In genomic region chr11:61152816-61153592, GRCh38 we compare ENCODE assay signal across 9 cellular contexts. TPM values are rescaled to one million over a fixed set of nuclear protein-coding genes. Genes with fewer than 3 reads are reported as not detected.
A peak's percentile ranks its signal among the peaks of the same experiment; 100 is the strongest.
DNase-seq lines count a peak whose midpoint lies in the region; ATAC-seq and TF ChIP-seq lines count a peak whose summit lies in the region.
"Had no signal": no experiment of that assay in that cellular context is flagged by ENCODE, and none has a peak within 500 bp of the region (broad histone marks: within the 10 kb centered on the region; RNA-seq: fewer than 3 reads in every experiment).

No MANE protein-coding gene starts in this region.

- H3K27ac ChIP-seq in left ventricle myocardium inferior (replicated peaks), result peak overlapping the region; percentile 45
- H3K27ac ChIP-seq in CD4-positive, alpha-beta memory T cell (ENCODE audit: low read depth, low read length), result no peak overlapping the region

- ATAC-seq in HG02623 (IDR thresholded peaks at IDR 0.05; ENCODE audit: unreplicated experiment), result no peak
- no peak for ATAC-seq in HG03521 (IDR thresholded peaks at IDR 0.05; ENCODE audit: unreplicated experiment)
- ATAC-seq in HG02798 (IDR thresholded peaks at IDR 0.05; ENCODE audit: poor library complexity, unreplicated experiment), result no peak

- peak; percentile 64 for DNase-seq in GM04504 (ENCODE audit: low read depth)
- peak; percentile 19 for DNase-seq in amniotic stem cell (lab: John Stamatoyannopoulos, UW)
- DNase-seq in left ventricle myocardium inferior, result no peak
- DNase-seq in CD4-positive, alpha-beta memory T cell, result no peak
- DNase-seq: activated CD8-positive, alpha-beta memory T cell treated with anti-CD3 and anti-CD28 coated beads for 24 hours had no signal

- no peak for TF ChIP-seq CTCF in left ventricle myocardium inferior (IDR thresholded peaks at IDR 0.05; ENCODE audit: borderline replicate concordance)

- peaks cover 14 to 24% of the 10 kb centered on the region in 2 donors for H3K36me3 Mint-ChIP-seq in CD4-positive, alpha-beta memory T cell

- H3K27ac Mint-ChIP-seq in CD4-positive, alpha-beta memory T cell, result no peak overlapping the region

- peaks cover 19% of the 10 kb centered on the region for H3K9me3 ChIP-seq in left ventricle myocardium inferior (replicated peaks)
- peaks cover 8% of the 10 kb centered on the region for H3K9me3 ChIP-seq in skeletal muscle satellite cell (replicated peaks; ENCODE audit: low read length)
- H3K9me3 ChIP-seq in CD4-positive, alpha-beta memory T cell (ENCODE audit: control insufficient read depth in 1 of 2, low read length in 2 of 2), result peaks cover 0 to 3% of the 10 kb centered on the region in 2 donors

- H3K36me3 ChIP-seq in left ventricle myocardium inferior (peaks cover 10% of the 10 kb centered on the region), skeletal muscle satellite cell (ENCODE audit: insufficient read depth, low read length) (peaks cover 6% of the 10 kb centered on the region)
- no peaks in the 10 kb centered on the region for H3K36me3 ChIP-seq in CD4-positive, alpha-beta memory T cell (ENCODE audit: insufficient read depth, low read length)

- POLR2A ChIA-PET in CD4-positive, alpha-beta memory T cell (lab: Charles Lee; ENCODE audit: partially characterized antibody), result no interaction called here

- CTCF ChIA-PET in CD4-positive, alpha-beta memory T cell (lab: Charles Lee; ENCODE audit: partially characterized antibody), result interaction anchor here (0.8 to 1.6 kb wide), 2 partner anchors 11 to 69 kb away, joined by 3 read pairs; no protein-coding TSS in a partner anchor

- peak overlapping the region; percentile 66 for H3K9ac ChIP-seq in skeletal muscle satellite cell (ENCODE audit: low read depth, low read length)

- H3K27me3 Mint-ChIP-seq in CD4-positive, alpha-beta memory T cell, result no peaks in the 10 kb centered on the region

- H3K27me3 ChIP-seq in left ventricle myocardium inferior (ENCODE audit: low read depth), result no peaks in the 10 kb centered on the region
- no peaks in the 10 kb centered on the region for H3K27me3 ChIP-seq in skeletal muscle satellite cell (ENCODE audit: control insufficient read depth, insufficient read depth, low read length)
- no peaks in the 10 kb centered on the region for H3K27me3 ChIP-seq in CD4-positive, alpha-beta memory T cell (ENCODE audit: insufficient read depth, low read length)

- intact Hi-C loops in left ventricle myocardium inferior (cut with micrococcal nuclease), result no loop called here
- intact Hi-C loops in CD4-positive, alpha-beta memory T cell (cut with micrococcal nuclease), result no loop called here

- H3K4me3 Mint-ChIP-seq in CD4-positive, alpha-beta memory T cell, result peak overlapping the region in 1 of 8 donors; percentile 22

- H3K9me3 Mint-ChIP-seq in CD4-positive, alpha-beta memory T cell, result peaks cover 0 to 19% (median 16%) of the 10 kb centered on the region in 8 donors

- peaks cover 4 to 12% (median 5%) of the 10 kb centered on the region in 4 donors for H3K4me1 Mint-ChIP-seq in CD4-positive, alpha-beta memory T cell

- H3K4me1 ChIP-seq in left ventricle myocardium inferior (peaks cover 49% of the 10 kb centered on the region), skeletal muscle satellite cell (ENCODE audit: control insufficient read depth, insufficient read depth, low read length) (peaks cover 46% of the 10 kb centered on the region)
- no peaks in the 10 kb centered on the region for H3K4me1 ChIP-seq in CD4-positive, alpha-beta memory T cell (ENCODE audit: insufficient read depth, low read length)

- H3K4me2 ChIP-seq in skeletal muscle satellite cell (ENCODE audit: low read length), result peak overlapping the region; percentile 59

- H3K4me3 ChIP-seq in left ventricle myocardium inferior (no peak overlapping the region), skeletal muscle satellite cell (ENCODE audit: low read length) (peak overlapping the region; percentile 28)
- no peak overlapping the region for H3K4me3 ChIP-seq in CD4-positive, alpha-beta memory T cell (ENCODE audit: low read length in 2 of 2)

RNA-seq across cellular contexts. Expression of gene VPS37C, which starts 8.2 kb away (rescaled TPM):
- 15.8 TPM for total RNA-seq in left ventricle myocardium inferior
- 10.0 and 10.6 TPM in 2 replicates for total RNA-seq in skeletal muscle satellite cell (2012; rRNA removed)
- total RNA-seq in CD4-positive, alpha-beta memory T cell, result 1 to 10 TPM; 7.3 to 7.9 TPM
- polyA plus RNA-seq in CD4-positive, alpha-beta memory T cell, result under 1 TPM; 0.25 to 0.93 TPM

RNA-seq across cellular contexts. Expression of gene PGA3, which starts 50.3 kb away (rescaled TPM):
- 0.19 TPM for total RNA-seq in left ventricle myocardium inferior
- not detected in 2 replicates for total RNA-seq in skeletal muscle satellite cell (2012; rRNA removed)
- not detected for total RNA-seq in CD4-positive, alpha-beta memory T cell
- polyA plus RNA-seq in CD4-positive, alpha-beta memory T cell, result not detected

RNA-seq across cellular contexts. Expression of gene CD5, which starts 50.7 kb away (rescaled TPM):
- 0.30 TPM for total RNA-seq in left ventricle myocardium inferior
- total RNA-seq in skeletal muscle satellite cell (2012; rRNA removed), result not detected in 2 replicates
- 100 to 1,000 TPM; 283 to 289 TPM for total RNA-seq in CD4-positive, alpha-beta memory T cell
- polyA plus RNA-seq in CD4-positive, alpha-beta memory T cell, result 100 to 1,000 TPM; 170 to 323 TPM

Comparison
In these comparisons a context has a peak if more than half of its experiments do, and no peak if none do; other contexts are left out.
1. DNase-seq: peak in GM04504 (single experiment) and amniotic stem cell (single experiment); none in left ventricle myocardium inferior (single experiment) and CD4-positive, alpha-beta memory T cell (0 of 5).
2. RNA of gene CD5, which starts 50.7 kb away (total RNA-seq): 283 to 289 TPM in CD4-positive, alpha-beta memory T cell; 0.30 TPM in left ventricle myocardium inferior (single experiment); every median in the first group is over 100 times any median in the second.